26 cellular contexts compared by ENCODE assay signal in the genomic region with DNA sequence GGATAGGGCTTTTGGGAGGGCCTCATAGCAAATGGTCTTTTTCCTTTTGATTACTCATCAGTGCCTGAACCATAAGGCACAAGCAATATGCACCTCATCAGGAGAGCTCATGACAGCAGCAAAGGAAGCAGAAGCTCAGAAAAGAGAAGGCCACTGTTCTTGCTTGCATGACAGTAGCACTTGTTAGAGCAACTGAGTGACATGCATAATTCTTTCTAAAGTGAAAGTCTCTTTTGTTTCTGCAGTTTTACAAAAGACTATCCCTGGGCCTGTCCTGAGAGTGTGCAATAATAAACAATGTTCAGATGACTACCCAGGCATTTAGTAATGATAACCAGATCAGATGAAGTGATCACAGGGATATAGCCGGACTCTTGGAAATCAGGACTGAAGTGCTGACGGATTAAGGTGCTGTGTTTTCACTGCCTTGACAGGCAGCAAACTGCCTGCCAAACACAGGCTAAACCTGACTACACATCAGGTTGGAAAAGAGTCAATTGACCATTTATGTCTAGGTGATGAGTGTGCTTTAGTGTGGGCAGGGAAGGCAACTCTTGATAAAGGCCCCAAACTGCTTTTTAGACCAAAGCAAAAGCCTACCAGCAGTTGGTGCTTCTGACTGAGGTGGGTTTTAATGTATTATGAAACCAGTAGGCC.
"Had no signal": no experiment of that assay in that cellular context is flagged by ENCODE, and none has a peak within 500 bp of the region (broad histone marks: within the 10 kb centered on the region; RNA-seq: fewer than 3 reads in every experiment).

No MANE protein-coding gene starts in this region.

- H3K4me3 Mint-ChIP-seq: activated CD4-positive, alpha-beta T cell treated with anti-CD3 and anti-CD28 coated beads for 36 hours; activated CD8-positive, alpha-beta memory T cell treated with anti-CD3 and anti-CD28 coated beads, Interleukin-2, amount 10 ng/mL, durations not matched to agents 7 days and 5 days; activated CD8-positive, alpha-beta T cell treated with anti-CD3 and anti-CD28 coated beads, Interleukin-2, amount 10 ng/mL, durations not matched to agents 7 days and 5 days; activated naive CD8-positive, alpha-beta T cell; nephron had no signal

- ATAC-seq: activated CD4-positive, alpha-beta T cell treated with anti-CD3 and anti-CD28 coated beads for 36 hours; activated CD8-positive, alpha-beta memory T cell treated with anti-CD3 and anti-CD28 coated beads, Interleukin-2, amount 10 ng/mL, durations not matched to agents 7 days and 5 days; activated CD8-positive, alpha-beta T cell treated with anti-CD3 and anti-CD28 coated beads, Interleukin-2, amount 10 ng/mL, durations not matched to agents 7 days and 5 days; body of pancreas; heart left ventricle; left lung; psoas muscle; right cardiac atrium; stimulated activated naive CD8-positive, alpha-beta T cell treated with anti-CD3 and anti-CD28 coated beads, Interleukin-15, Interleukin-2, amounts not matched to agents 100 U/mL and 50 U/mL, for 24 hours had no signal

- H3K36me3 Mint-ChIP-seq: activated CD8-positive, alpha-beta memory T cell treated with anti-CD3 and anti-CD28 coated beads, Interleukin-2, amount 10 ng/mL, durations not matched to agents 7 days and 5 days; activated naive CD8-positive, alpha-beta T cell had no signal

- H3K27me3 Mint-ChIP-seq: activated CD4-positive, alpha-beta T cell treated with anti-CD3 and anti-CD28 coated beads for 36 hours; activated CD8-positive, alpha-beta memory T cell treated with anti-CD3 and anti-CD28 coated beads, Interleukin-2, amount 10 ng/mL, durations not matched to agents 7 days and 5 days; activated naive CD8-positive, alpha-beta T cell had no signal

- H3K27me3 ChIP-seq: adrenal gland, body of pancreas, cardiac muscle cell, heart left ventricle, left lung, neutrophil, thyroid gland, upper lobe of left lung had no signal

- H3K4me3 ChIP-seq: adrenal gland, body of pancreas, cardiac muscle cell, coronary artery, dorsolateral prefrontal cortex, heart left ventricle, left lung, lung, psoas muscle, thyroid gland, upper lobe of left lung had no signal

- H3K4me1 Mint-ChIP-seq: activated CD4-positive, alpha-beta T cell treated with anti-CD3 and anti-CD28 coated beads for 36 hours; activated CD8-positive, alpha-beta memory T cell treated with anti-CD3 and anti-CD28 coated beads, Interleukin-2, amount 10 ng/mL, durations not matched to agents 7 days and 5 days; nephron had no signal

- H3K9me3 ChIP-seq: adrenal gland, body of pancreas, psoas muscle, thyroid gland, upper lobe of left lung had no signal

- H3K36me3 ChIP-seq: adrenal gland, cardiac muscle cell, heart left ventricle, left lung, neutrophil, thyroid gland, upper lobe of left lung had no signal

- H3K27ac Mint-ChIP-seq: activated CD4-positive, alpha-beta T cell treated with anti-CD3 and anti-CD28 coated beads for 36 hours; activated CD8-positive, alpha-beta memory T cell treated with anti-CD3 and anti-CD28 coated beads, Interleukin-2, amount 10 ng/mL, durations not matched to agents 7 days and 5 days; activated CD8-positive, alpha-beta T cell treated with anti-CD3 and anti-CD28 coated beads, Interleukin-2, amount 10 ng/mL, durations not matched to agents 7 days and 5 days; activated naive CD8-positive, alpha-beta T cell; nephron had no signal

- H3K4me1 ChIP-seq: adrenal gland, body of pancreas, heart left ventricle, left lung, psoas muscle, thyroid gland, upper lobe of left lung had no signal

- DNase-seq: activated CD4-positive, alpha-beta T cell treated with anti-CD3 and anti-CD28 coated beads for 36 hours; activated CD4-positive, CD25-positive, alpha-beta regulatory T cell; activated CD8-positive, alpha-beta memory T cell treated with anti-CD3 and anti-CD28 coated beads, Interleukin-2, amount 10 ng/mL, durations not matched to agents 7 days and 5 days; activated CD8-positive, alpha-beta T cell treated with anti-CD3 and anti-CD28 coated beads, Interleukin-2, amount 10 ng/mL, durations not matched to agents 7 days and 5 days; activated naive CD4-positive, alpha-beta T cell; activated T-cell treated with anti-CD3 and anti-CD28 coated beads, Interleukin-2, amount 50 U/mL, for 48 hours; adrenal gland; aorta; body of pancreas; cerebellar nuclear complex; dorsolateral prefrontal cortex; effector memory CD4-positive, alpha-beta T cell; heart left ventricle; kidney glomerular epithelial cell; left lung; psoas muscle; right cardiac atrium; stimulated activated naive CD8-positive, alpha-beta T cell treated with anti-CD3 and anti-CD28 coated beads, Interleukin-15, Interleukin-2, amounts not matched to agents 100 U/mL and 50 U/mL, for 24 hours; thyroid gland; upper lobe of left lung had no signal

- H3K27ac ChIP-seq: adrenal gland, body of pancreas, cardiac muscle cell, coronary artery, heart left ventricle, left lung, neutrophil, psoas muscle, thyroid gland, upper lobe of left lung had no signal
